ENCODE assay signal across 26 cellular contexts in genomic region chr10:98285416-98285815, GRCh38. TPM values are rescaled to one million over a fixed set of nuclear protein-coding genes. Genes with fewer than 3 reads are reported as not detected.
DNase-seq lines count a peak whose midpoint lies in the region; ATAC-seq and TF ChIP-seq lines count a peak whose summit lies in the region.
"Had no signal": no experiment of that assay in that cellular context is flagged by ENCODE, and none has a peak within 500 bp of the region (broad histone marks: within the 10 kb centered on the region; RNA-seq: fewer than 3 reads in every experiment).

No MANE protein-coding gene starts in this region.

- H2AK5ac ChIP-seq in mesenchymal stem cell (ENCODE audit: low read length, severe bottlenecking), result no peak overlapping the region

- H4K8ac ChIP-seq in mesenchymal stem cell (ENCODE audit: low read length), result no peak overlapping the region

- no peak overlapping the region for H4K91ac ChIP-seq in mesenchymal stem cell (ENCODE audit: low read length)

- no peak overlapping the region for H3K18ac ChIP-seq in mesenchymal stem cell (ENCODE audit: low read depth in 1 of 2, low read length in 2 of 2)

- TF ChIP-seq CTCF in ascending aorta (IDR thresholded peaks at IDR 0.05), result no peak

- H3K36me3 ChIP-seq in mesenchymal stem cell (ENCODE audit: control insufficient read depth in 1 of 2, insufficient read depth in 2 of 2, low read depth in 1 of 2, low read length in 2 of 2) (no peaks in the 10 kb centered on the region), ascending aorta (no peaks in the 10 kb centered on the region)
- H3K36me3 ChIP-seq: HAP-1 had no signal

- no peak overlapping the region for H2BK120ac ChIP-seq in mesenchymal stem cell (ENCODE audit: low read depth, low read length)

- H3K27me3 ChIP-seq in mesenchymal stem cell (ENCODE audit: control insufficient read depth in 1 of 2, insufficient read depth in 1 of 2, low read length in 2 of 2), result peaks cover 35 to 41% of the 10 kb centered on the region in 2 experiments
- H3K27me3 ChIP-seq in ascending aorta, result no peaks in the 10 kb centered on the region

- peak overlapping the region in 1 of 2 experiments; percentile 12 for H3K14ac ChIP-seq in mesenchymal stem cell (ENCODE audit: low read length in 2 of 2)

- H2AFZ ChIP-seq in mesenchymal stem cell (ENCODE audit: low read depth, low read length), result no peak overlapping the region

- 74% methylated on average over 2 of the region's 2 CpGs for WGBS in mesenchymal stem cell

- H3K79me1 ChIP-seq in mesenchymal stem cell (replicated peaks; ENCODE audit: low read length, poor library complexity, severe bottlenecking), result no peaks in the 10 kb centered on the region

- intact Hi-C loops in sciatic nerve (cut with DNase I) (no loop called here), ascending aorta (cut with DNase I) (no loop called here)

- no peak overlapping the region for H3K4ac ChIP-seq in mesenchymal stem cell (ENCODE audit: low read depth in 1 of 2, low read length in 2 of 2)

- H3K9me3 ChIP-seq in mesenchymal stem cell (ENCODE audit: control insufficient read depth, low read length) (peaks cover 16% of the 10 kb centered on the region), ascending aorta (peaks cover 0 to 6% of the 10 kb centered on the region in 2 donors)
- H3K9me3 ChIP-seq: A549, HAP-1 had no signal

- no peak overlapping the region for H3K23ac ChIP-seq in mesenchymal stem cell (ENCODE audit: low read length in 2 of 2)

- no peak overlapping the region for H3K9ac ChIP-seq in mesenchymal stem cell (ENCODE audit: low read length)
- H3K9ac ChIP-seq: KMS-11 had no signal

- no peak overlapping the region for H2BK12ac ChIP-seq in mesenchymal stem cell (ENCODE audit: low read length in 2 of 2)

- peak overlapping the region; percentile 37 for H2BK15ac ChIP-seq in mesenchymal stem cell (ENCODE audit: low read depth, poor library complexity, severe bottlenecking)

- ATAC-seq in sciatic nerve (peak; percentile 95), HG03457 (IDR thresholded peaks at IDR 0.05; ENCODE audit: unreplicated experiment) (no peak)
- ATAC-seq: A549, GM12878, PC-3 had no signal

- H3K27ac ChIP-seq in mesenchymal stem cell (ENCODE audit: low read length, poor library complexity, severe bottlenecking) (no peak overlapping the region), ascending aorta (peak overlapping the region in 1 of 2 donors; percentile 23)
- H3K27ac ChIP-seq: A549, KMS-11, SK-N-MC had no signal

- H3K4me1 ChIP-seq in mesenchymal stem cell (ENCODE audit: control insufficient read depth, insufficient read depth, low read depth, low read length), result no peaks in the 10 kb centered on the region
- H3K4me1 ChIP-seq in ascending aorta, result no peaks in the 10 kb centered on the region
- H3K4me1 ChIP-seq: A549, HAP-1 had no signal

- DNase-seq in RPMI7951 (ENCODE audit: low read depth) (peak; percentile 64), cerebellum (ENCODE audit: low spot score) (peak; percentile 78), mesenchymal stem cell (no peak), sciatic nerve (ENCODE audit: low spot score) (no peak), SIG-M5 treated with dmso at 0.1 percent for 504 hours (lab: John Stamatoyannopoulos, UW; ENCODE audit: unreplicated experiment) (no peak), ascending aorta (ENCODE audit: low spot score in 2 of 2) (no peak)
- DNase-seq: CD4-positive, alpha-beta memory T cell; COR-L47; GDM1; GOT3; HFFc6; MV-4-11; NCI-H1105 treated with DMSO at 0.1 percent for 48 hours; NCI-H146; NCI-H1930; NCI-H446; NCI-H524 treated with DMSO at 0.1 percent for 48 hours; NCI-H774; PC-3; SHP77 had no signal

- no peak overlapping the region for H3K4me3 ChIP-seq in mesenchymal stem cell (ENCODE audit: insufficient read depth in 1 of 2, low read depth in 1 of 2, low read length in 2 of 2)
- H3K4me3 ChIP-seq in ascending aorta, result no peak overlapping the region
- H3K4me3 ChIP-seq: A549, GM12878, HAP-1, SK-N-MC had no signal

- no peak overlapping the region for H3K4me2 ChIP-seq in mesenchymal stem cell (ENCODE audit: low read length, poor library complexity, severe bottlenecking)
- H3K4me2 ChIP-seq: A549, KMS-11 had no signal

- H2BK5ac ChIP-seq in mesenchymal stem cell (ENCODE audit: low read depth, low read length, poor library complexity, severe bottlenecking), result no peak overlapping the region

RNA-seq across cellular contexts. Expression of gene LOXL4, which starts 17.4 kb away (rescaled TPM):
- under 0.01 and 0.10 TPM in 2 replicates for total RNA-seq in RPMI7951 (2014; rRNA removed; shearing (Covaris generic))
- total RNA-seq in cerebellum (0.27 TPM), sciatic nerve (8.2 TPM), ascending aorta (3.7 TPM)
- polyA plus RNA-seq in mesenchymal stem cell (2013, experiment 1 of 2), result 4.6 TPM
- 4.5 TPM for polyA plus RNA-seq in mesenchymal stem cell (2013, experiment 2 of 2)
- total RNA-seq: CD4-positive, alpha-beta memory T cell had no signal

Comparison
In these comparisons a context has a peak if more than half of its experiments do, and no peak if none do; other contexts are left out.
1. DNase-seq: peak in RPMI7951 (single experiment) and cerebellum (single experiment); none in mesenchymal stem cell (single experiment), sciatic nerve (single experiment), SIG-M5 treated with dmso at 0.1 percent for 504 hours (single experiment) and ascending aorta (0 of 2).